Comparison of ENCODE assay signal across 1 cellular context in genomic region chr20:41169184-41169690, GRCh38.
TF ChIP-seq lines count a peak whose summit lies in the region.

No MANE protein-coding gene starts in this region.

TF ChIP-seq in HepG2, 621 proteins besides CTCF, POLR2A, EP300 and RAD21 (continued from another document):
- no peak for TF ChIP-seq REL (CRISPR knock-in tag; conservative IDR thresholded peaks at IDR 0.05)
- no peak for TF ChIP-seq ZNF841 (CRISPR knock-in tag; IDR thresholded peaks at IDR 0.05; ENCODE audit: borderline replicate concordance)
- no peak for TF ChIP-seq ZNF670 (CRISPR knock-in tag; IDR thresholded peaks at IDR 0.05; ENCODE audit: borderline replicate concordance)
- no peak for TF ChIP-seq ATF7 (IDR thresholded peaks at IDR 0.05)
- no peak for TF ChIP-seq ATF7 (CRISPR knock-in tag; IDR thresholded peaks at IDR 0.05)
- no peak for TF ChIP-seq ZNF781 (CRISPR knock-in tag; IDR thresholded peaks at IDR 0.05; ENCODE audit: borderline replicate concordance, not compliant biosample characterization)
- no peak for TF ChIP-seq NFE2L2 (IDR thresholded peaks at IDR 0.05; ENCODE audit: low read length)
- no peak for TF ChIP-seq SRY (CRISPR knock-in tag; IDR thresholded peaks at IDR 0.05)
- no peak for TF ChIP-seq PAF1 (CRISPR knock-in tag; IDR thresholded peaks at IDR 0.05)
- TF ChIP-seq NR2F2 (IDR thresholded peaks at IDR 0.05; ENCODE audit: borderline replicate concordance, low read depth), result no peak
- no peak for TF ChIP-seq ZNF503 (CRISPR knock-in tag; IDR thresholded peaks at IDR 0.05)
- peak; percentile 71; the same call in 1 of the 2 replicates for TF ChIP-seq HOXA7 (CRISPR knock-in tag; IDR thresholded peaks at IDR 0.05)
- no peak for TF ChIP-seq ZNF576 (CRISPR knock-in tag; IDR thresholded peaks at IDR 0.05)
- TF ChIP-seq ZBTB14 (CRISPR knock-in tag; IDR thresholded peaks at IDR 0.05), result 0 out of 2 replicates have a peak, but pooled peaks have one; percentile 22
- no peak for TF ChIP-seq PHF21A (CRISPR knock-in tag; IDR thresholded peaks at IDR 0.05)
- no peak for TF ChIP-seq MED13 (CRISPR knock-in tag; IDR thresholded peaks at IDR 0.05)
- TF ChIP-seq ZNF468 (CRISPR knock-in tag; IDR thresholded peaks at IDR 0.05), result no peak
- no peak for TF ChIP-seq NR0B2 (CRISPR knock-in tag; IDR thresholded peaks at IDR 0.05)
- no peak for TF ChIP-seq ZNF414 (CRISPR knock-in tag; IDR thresholded peaks at IDR 0.05)
- TF ChIP-seq ZNF484 (CRISPR knock-in tag; IDR thresholded peaks at IDR 0.05; ENCODE audit: borderline replicate concordance, low read depth), result no peak
- TF ChIP-seq SCMH1 (CRISPR knock-in tag; IDR thresholded peaks at IDR 0.05; ENCODE audit: borderline replicate concordance), result no peak
- 0 out of 2 replicates have a peak, but pooled peaks have one; percentile 10 for TF ChIP-seq ZBTB7A (CRISPR knock-in tag; IDR thresholded peaks at IDR 0.05)
- no peak for TF ChIP-seq HNF4G (IDR thresholded peaks at IDR 0.05; ENCODE audit: borderline replicate concordance, low read depth, low read length)
- no peak for TF ChIP-seq HNF4G (CRISPR knock-in tag; IDR thresholded peaks at IDR 0.05; ENCODE audit: borderline replicate concordance, low read depth)
- no peak for TF ChIP-seq ZNF570 (CRISPR knock-in tag; IDR thresholded peaks at IDR 0.05; ENCODE audit: borderline replicate concordance)
- TF ChIP-seq RFX3 (CRISPR knock-in tag; IDR thresholded peaks at IDR 0.05), result no peak
- TF ChIP-seq ZSCAN9 (CRISPR knock-in tag; IDR thresholded peaks at IDR 0.05; ENCODE audit: borderline replicate concordance), result no peak
- TF ChIP-seq XRCC5 (optimal IDR thresholded peaks at IDR 0.05; ENCODE audit: low read length), result no peak
- no peak for TF ChIP-seq ZSCAN12 (CRISPR knock-in tag; IDR thresholded peaks at IDR 0.05)
- TF ChIP-seq SIX1 (CRISPR knock-in tag; IDR thresholded peaks at IDR 0.05; ENCODE audit: borderline replicate concordance), result no peak
- no peak for TF ChIP-seq ZNF501 (CRISPR knock-in tag; IDR thresholded peaks at IDR 0.05)
- TF ChIP-seq ZNF317 (CRISPR knock-in tag; IDR thresholded peaks at IDR 0.05), result no peak
- 0 out of 2 replicates have a peak, but pooled peaks have one; percentile 3 for TF ChIP-seq ZNF574 (CRISPR knock-in tag; IDR thresholded peaks at IDR 0.05)
- TF ChIP-seq ZNF354B (CRISPR knock-in tag; IDR thresholded peaks at IDR 0.05), result no peak
- TF ChIP-seq CEBPG (CRISPR knock-in tag; IDR thresholded peaks at IDR 0.05), result no peak
- TF ChIP-seq ZNF710 (CRISPR knock-in tag; IDR thresholded peaks at IDR 0.05; ENCODE audit: borderline replicate concordance), result no peak
TF ChIP-seq in HepG2: peak in this region for 5.
